18 cellular contexts compared by ENCODE assay signal in genomic region chr2:61182059-61182383, GRCh38. TPM values are rescaled to one million over a fixed set of nuclear protein-coding genes. Genes with fewer than 3 reads are reported as not detected.
DNase-seq lines count a peak whose midpoint lies in the region; ATAC-seq and TF ChIP-seq lines count a peak whose summit lies in the region.
"Had no signal": no experiment of that assay in that cellular context is flagged by ENCODE, and none has a peak within 500 bp of the region (broad histone marks: within the 10 kb centered on the region; RNA-seq: fewer than 3 reads in every experiment).

No MANE protein-coding gene starts in this region.

- TF ChIP-seq CTCF in HFFc6 (IDR thresholded peaks at IDR 0.05) (no peak), dorsolateral prefrontal cortex (IDR thresholded peaks at IDR 0.05 in 54 of 56, conservative IDR thresholded peaks at IDR 0.05 in 2 of 56; ENCODE audit: low read depth in 1 of 56, partially characterized antibody in 56 of 56) (no peak), progenitor cell of endocrine pancreas (IDR thresholded peaks at IDR 0.05; ENCODE audit: unreplicated experiment) (no peak), GM10248 (IDR thresholded peaks at IDR 0.05; ENCODE audit: control extremely low read depth, extremely low read depth, low read depth, missing control alignments) (no peak)

- no peaks in the 10 kb centered on the region for H3K9me3 Mint-ChIP-seq in activated CD8-positive, alpha-beta memory T cell treated with anti-CD3 and anti-CD28 coated beads, Interleukin-2, amount 10 ng/mL, durations not matched to agents 7 days and 5 days (ENCODE audit: low read depth)
- no peaks in the 10 kb centered on the region for H3K9me3 Mint-ChIP-seq in HFFc6
- no peaks in the 10 kb centered on the region for H3K9me3 Mint-ChIP-seq in progenitor cell of endocrine pancreas (ENCODE audit: low read depth)
- H3K9me3 Mint-ChIP-seq: neural progenitor cell had no signal

- ATAC-seq in activated CD8-positive, alpha-beta memory T cell treated with anti-CD3 and anti-CD28 coated beads, Interleukin-2, amount 10 ng/mL, durations not matched to agents 7 days and 5 days: no peak
- no peak for ATAC-seq in HG02571 (IDR thresholded peaks at IDR 0.05; ENCODE audit: unreplicated experiment)
- ATAC-seq: Panc1, upper lobe of right lung had no signal

- H3K4me3 Mint-ChIP-seq in activated CD8-positive, alpha-beta memory T cell treated with anti-CD3 and anti-CD28 coated beads, Interleukin-2, amount 10 ng/mL, durations not matched to agents 7 days and 5 days: peak overlapping the region; percentile 40
- H3K4me3 Mint-ChIP-seq in HFFc6 (no peak overlapping the region), progenitor cell of endocrine pancreas (ENCODE audit: low read depth) (no peak overlapping the region)

- peaks cover 64% of the 10 kb centered on the region for H3K36me3 Mint-ChIP-seq in activated CD8-positive, alpha-beta memory T cell treated with anti-CD3 and anti-CD28 coated beads, Interleukin-2, amount 10 ng/mL, durations not matched to agents 7 days and 5 days
- H3K36me3 Mint-ChIP-seq in HFFc6 (ENCODE audit: low read depth) (peaks cover 73% of the 10 kb centered on the region), progenitor cell of endocrine pancreas (ENCODE audit: insufficient read depth) (peaks cover 43% of the 10 kb centered on the region)

- H3K27ac ChIP-seq in dorsolateral prefrontal cortex: peak overlapping the region in 49 of 59 donors; percentile 1 to 100 (median 75)
- H3K27ac ChIP-seq: neural progenitor cell, upper lobe of right lung, WERI-Rb-1 had no signal

- CTCF ChIA-PET in activated CD8-positive, alpha-beta memory T cell treated with anti-CD3 and anti-CD28 coated beads, Interleukin-2, amount 10 ng/mL, durations not matched to agents 7 days and 5 days (lab: Charles Lee): no interaction called here
- CTCF ChIA-PET in GM10248 (lab: Yijun Ruan, JAX): no interaction called here

- H3K27me3 ChIP-seq in dorsolateral prefrontal cortex: no peaks in the 10 kb centered on the region
- H3K27me3 ChIP-seq: neural progenitor cell, upper lobe of right lung had no signal

- no peak for DNase-seq in activated CD8-positive, alpha-beta memory T cell treated with anti-CD3 and anti-CD28 coated beads, Interleukin-2, amount 10 ng/mL, durations not matched to agents 7 days and 5 days
- no peak for DNase-seq in activated CD8-positive, alpha-beta memory T cell treated with anti-CD3 and anti-CD28 coated beads, Interleukin-2, amount 50 U/mL, for 4 hours
- DNase-seq in HFFc6 (no peak), dorsolateral prefrontal cortex (no peak), progenitor cell of endocrine pancreas (ENCODE audit: low spot score, unreplicated experiment) (no peak), NCI-H1105 treated with DMSO at 0.1 percent for 48 hours (lab: John Stamatoyannopoulos, UW) (no peak), GM10248 (ENCODE audit: extremely low spot score) (no peak)
- DNase-seq: ACHN; COR-L47; GOT3; NCI-H187 treated with DMSO at 0.1 percent for 48 hours; NCI-H526; stimulated activated CD4-positive, alpha-beta T cell treated with anti-CD3 and anti-CD28 coated beads, Interleukin-4, amount 100 ng/mL, for 1 hour; upper lobe of right lung; WERI-Rb-1 had no signal

- no peaks in the 10 kb centered on the region for H3K27me3 Mint-ChIP-seq in activated CD8-positive, alpha-beta memory T cell treated with anti-CD3 and anti-CD28 coated beads, Interleukin-2, amount 10 ng/mL, durations not matched to agents 7 days and 5 days
- H3K27me3 Mint-ChIP-seq in HFFc6 (ENCODE audit: insufficient read depth): peaks cover 4% of the 10 kb centered on the region; the same call in 1 of the 2 replicates
- no peaks in the 10 kb centered on the region for H3K27me3 Mint-ChIP-seq in progenitor cell of endocrine pancreas

- intact Hi-C loops in dorsolateral prefrontal cortex (cut with DNase I): loop anchor here in 1 of 2 donors (5.0 kb wide), 1 partner anchor 290 kb away; the partner anchor contains the start of gene USP34

- POLR2A ChIA-PET in GM10248 (lab: Yijun Ruan, JAX): interaction anchor here (0.6 kb wide), 1 partner anchor 426 kb away, joined by 7 read pairs; the partner anchor contains the start of gene PAPOLG

- peaks cover 62% of the 10 kb centered on the region for H3K4me1 Mint-ChIP-seq in activated CD8-positive, alpha-beta memory T cell treated with anti-CD3 and anti-CD28 coated beads, Interleukin-2, amount 10 ng/mL, durations not matched to agents 7 days and 5 days
- H3K4me1 Mint-ChIP-seq in HFFc6 (ENCODE audit: low read depth) (peaks cover 46% of the 10 kb centered on the region), progenitor cell of endocrine pancreas (ENCODE audit: low read depth) (peaks cover 42% of the 10 kb centered on the region)

- peak overlapping the region in 30 of 59 donors; percentile 0 to 87 (median 34) for H3K4me3 ChIP-seq in dorsolateral prefrontal cortex
- H3K4me3 ChIP-seq: neural progenitor cell, upper lobe of right lung had no signal

- peak overlapping the region; percentile 12 for H3K27ac Mint-ChIP-seq in activated CD8-positive, alpha-beta memory T cell treated with anti-CD3 and anti-CD28 coated beads, Interleukin-2, amount 10 ng/mL, durations not matched to agents 7 days and 5 days
- H3K27ac Mint-ChIP-seq in HFFc6: peak overlapping the region; percentile 51
- H3K27ac Mint-ChIP-seq in progenitor cell of endocrine pancreas: peak overlapping the region; percentile 17

RNA-seq across cellular contexts. Expression of gene C2orf74, which starts 20.0 kb away (rescaled TPM):
- total RNA-seq in activated CD8-positive, alpha-beta memory T cell treated with anti-CD3 and anti-CD28 coated beads, Interleukin-2, amount 10 ng/mL, durations not matched to agents 7 days and 5 days: 1 to 10 TPM; 7.8 to 8.5 TPM
- total RNA-seq in HFFc6 (2021; fragmentation: NEBNext Ultra II Directional; extraction: Animal tissue kit (Norgen Biotek cat#: 25700)): 10 to 100 TPM; 13.5 to 23.0 (median 20.7) TPM
- total RNA-seq in dorsolateral prefrontal cortex (10 to 100 TPM; 17.2 to 66.8 (median 35.1) TPM), progenitor cell of endocrine pancreas (10.0 and 13.6 TPM in 2 replicates)
